In genomic region chr3:101825904-101826445, GRCh38 we compare ENCODE assay signal across 9 cellular contexts. TPM values are rescaled to one million over a fixed set of nuclear protein-coding genes. Genes with fewer than 3 reads are reported as not detected.
DNase-seq lines count a peak whose midpoint lies in the region; ATAC-seq and TF ChIP-seq lines count a peak whose summit lies in the region.
"Had no signal": no experiment of that assay in that cellular context is flagged by ENCODE, and none has a peak within 500 bp of the region (broad histone marks: within the 10 kb centered on the region; RNA-seq: fewer than 3 reads in every experiment).

No MANE protein-coding gene starts in this region.

- H3K4me2 ChIP-seq in mesenchymal stem cell (ENCODE audit: low read length, poor library complexity, severe bottlenecking): no peak overlapping the region

- intact Hi-C loops in heart right ventricle (cut with DNase I) (loop anchor here in 4 of 10 donors (2.0 to 10.0 kb wide), 2 partner anchors 23 to 369 kb away; partner anchors contain the start of gene NFKBIZ (in 3 of the 4)), cardiac septum (cut with DNase I) (no loop called here)

- WGBS in heart right ventricle, 2 donors: 53 to 54% methylated on average over 2 of the region's 2 CpGs
- 100% methylated on average over 2 of the region's 2 CpGs for WGBS in mesenchymal stem cell
- WGBS in urinary bladder: 71% methylated on average over 2 of the region's 2 CpGs

- peaks cover 0 to 24% (median 11%) of the 10 kb centered on the region in 9 donors for H3K36me3 ChIP-seq in heart right ventricle
- peaks cover 10% of the 10 kb centered on the region for H3K36me3 ChIP-seq in adipocyte (ENCODE audit: control insufficient read depth, insufficient read depth, low read length, severe bottlenecking)
- peaks cover 6 to 14% of the 10 kb centered on the region in 2 experiments for H3K36me3 ChIP-seq in mesenchymal stem cell (ENCODE audit: control insufficient read depth in 1 of 2, insufficient read depth in 2 of 2, low read depth in 1 of 2, low read length in 2 of 2)
- no peaks in the 10 kb centered on the region for H3K36me3 ChIP-seq in urinary bladder (ENCODE audit: insufficient read depth)

- ATAC-seq in heart right ventricle (no peak), GM18909 (IDR thresholded peaks at IDR 0.05; ENCODE audit: poor library complexity, unreplicated experiment) (no peak)

- no peak overlapping the region for H2BK15ac ChIP-seq in mesenchymal stem cell (ENCODE audit: low read depth, poor library complexity, severe bottlenecking)

- H2BK5ac ChIP-seq in mesenchymal stem cell (ENCODE audit: low read depth, low read length, poor library complexity, severe bottlenecking): no peak overlapping the region

- H3K4ac ChIP-seq in mesenchymal stem cell (ENCODE audit: low read depth in 1 of 2, low read length in 2 of 2): no peak overlapping the region

- no peaks in the 10 kb centered on the region for H3K9me3 ChIP-seq in heart right ventricle
- no peaks in the 10 kb centered on the region for H3K9me3 ChIP-seq in adipocyte (ENCODE audit: control insufficient read depth, low read length)
- no peaks in the 10 kb centered on the region for H3K9me3 ChIP-seq in mesenchymal stem cell (ENCODE audit: control insufficient read depth, low read length)

- H3K27ac ChIP-seq in heart right ventricle (peak overlapping the region in 6 of 10 donors; percentile 85 to 92 (median 88)), mesenchymal stem cell (ENCODE audit: low read length, poor library complexity, severe bottlenecking) (no peak overlapping the region), urinary bladder (ENCODE audit: low read depth) (peak overlapping the region; percentile 79)

- H3K27me3 ChIP-seq in heart right ventricle (no peaks in the 10 kb centered on the region), adipocyte (replicated peaks; ENCODE audit: control insufficient read depth, insufficient read depth, low read length) (no peaks in the 10 kb centered on the region), mesenchymal stem cell (ENCODE audit: control insufficient read depth in 1 of 2, insufficient read depth in 1 of 2, low read length in 2 of 2) (no peaks in the 10 kb centered on the region)

- H3K79me1 ChIP-seq in mesenchymal stem cell (replicated peaks; ENCODE audit: low read length, poor library complexity, severe bottlenecking): peaks cover 11% of the 10 kb centered on the region

- no peak overlapping the region for H2AK5ac ChIP-seq in mesenchymal stem cell (ENCODE audit: low read length, severe bottlenecking)

- no peak overlapping the region for H2AFZ ChIP-seq in mesenchymal stem cell (ENCODE audit: low read depth, low read length)

- no peak for DNase-seq in heart right ventricle
- DNase-seq in cardiac septum (ENCODE audit: low spot score): no peak
- peak; percentile 19 for DNase-seq in adipocyte (ENCODE audit: low read depth)
- no peak for DNase-seq in mesenchymal stem cell
- DNase-seq in islet precursor cell: no peak
- no peak for DNase-seq in NCI-H82 (lab: John Stamatoyannopoulos, UW)
- DNase-seq: NCI-H524 treated with DMSO at 0.1 percent for 48 hours had no signal

- H3K4me1 ChIP-seq in heart right ventricle (peaks cover 5 to 53% (median 34%) of the 10 kb centered on the region in 9 donors), adipocyte (ENCODE audit: control insufficient read depth, insufficient read depth, low read length) (peaks cover 40% of the 10 kb centered on the region), mesenchymal stem cell (ENCODE audit: control insufficient read depth, insufficient read depth, low read depth, low read length) (no peaks in the 10 kb centered on the region), urinary bladder (ENCODE audit: insufficient read depth) (no peaks in the 10 kb centered on the region)

- H3K9ac ChIP-seq in adipocyte (ENCODE audit: low read length) (peak overlapping the region; percentile 38), mesenchymal stem cell (ENCODE audit: low read length) (peak overlapping the region; percentile 64)

- H4K91ac ChIP-seq in mesenchymal stem cell (ENCODE audit: low read length): no peak overlapping the region

- no peak overlapping the region for H4K8ac ChIP-seq in mesenchymal stem cell (ENCODE audit: low read length)

- no peak overlapping the region for H3K18ac ChIP-seq in mesenchymal stem cell (ENCODE audit: low read depth in 1 of 2, low read length in 2 of 2)

- no peak overlapping the region for H3K4me3 ChIP-seq in heart right ventricle
- H3K4me3 ChIP-seq in adipocyte (ENCODE audit: low read length): no peak overlapping the region
- no peak overlapping the region for H3K4me3 ChIP-seq in mesenchymal stem cell (ENCODE audit: insufficient read depth in 1 of 2, low read depth in 1 of 2, low read length in 2 of 2)
- no peak overlapping the region for H3K4me3 ChIP-seq in urinary bladder (ENCODE audit: low read depth, low read length)

- no peak for TF ChIP-seq CTCF in heart right ventricle (IDR thresholded peaks at IDR 0.05)

- no peak overlapping the region for H3K23ac ChIP-seq in mesenchymal stem cell (ENCODE audit: low read length in 2 of 2)

- no peak overlapping the region for H2BK120ac ChIP-seq in mesenchymal stem cell (ENCODE audit: low read depth, low read length)

- H2BK12ac ChIP-seq in mesenchymal stem cell (ENCODE audit: low read length in 2 of 2): no peak overlapping the region

- no peak overlapping the region for H3K14ac ChIP-seq in mesenchymal stem cell (ENCODE audit: low read length in 2 of 2)

RNA-seq across cellular contexts. Expression of gene NFKBIZ, which starts 23.3 kb away (rescaled TPM):
- total RNA-seq in heart right ventricle (10 to 100 TPM in 9 of 10 donors, 1 to 10 TPM in 1; 7.7 to 26.2 (median 12.8) TPM), cardiac septum (16.0 TPM), urinary bladder (31.1 TPM)
- polyA plus RNA-seq in heart right ventricle (10 to 100 TPM in 1 of 2 donors, 1 to 10 TPM in 1; 5.4 to 10.5 TPM), urinary bladder (16.8 TPM)
- polyA plus RNA-seq in mesenchymal stem cell (2013, experiment 1 of 2): 44.7 TPM
- 39.9 TPM for polyA plus RNA-seq in mesenchymal stem cell (2013, experiment 2 of 2)

RNA-seq across cellular contexts. Expression of gene NXPE3, which starts 47.0 kb away (rescaled TPM):
- total RNA-seq in heart right ventricle (10 to 100 TPM; 30.2 to 50.3 (median 35.7) TPM), cardiac septum (26.9 TPM), urinary bladder (9.3 TPM)
- polyA plus RNA-seq in heart right ventricle (10 to 100 TPM in 1 of 2 donors, 1 to 10 TPM in 1; 7.6 to 11.7 TPM), urinary bladder (12.3 TPM)
- polyA plus RNA-seq in mesenchymal stem cell (2013, experiment 1 of 2): 25.0 TPM
- polyA plus RNA-seq in mesenchymal stem cell (2013, experiment 2 of 2): 25.1 TPM
